Comparison of ENCODE assay signal across 27 cellular contexts in genomic region chr3:84209473-84209872, GRCh38.
"Had no signal": no experiment of that assay in that cellular context is flagged by ENCODE, and none has a peak within 500 bp of the region (broad histone marks: within the 10 kb centered on the region; RNA-seq: fewer than 3 reads in every experiment).

No MANE protein-coding gene starts in this region.

- H3K36me3 Mint-ChIP-seq: activated naive CD4-positive, alpha-beta T cell treated with anti-CD3 and anti-CD28 coated beads, Interleukin-2, amount 10 ng/mL, durations not matched to agents 7 days and 5 days; activated naive CD8-positive, alpha-beta T cell treated with anti-CD3 and anti-CD28 coated beads, Interleukin-2, amount 10 ng/mL, durations not matched to agents 7 days and 5 days; brain had no signal

- DNase-seq: activated CD4-positive, alpha-beta memory T cell treated with anti-CD3 and anti-CD28 coated beads, Interleukin-2, amount 10 ng/mL, durations not matched to agents 7 days and 5 days; activated CD4-positive, alpha-beta T cell treated with anti-CD3 and anti-CD28 coated beads for 1 hour; activated CD4-positive, alpha-beta T cell treated with anti-CD3 and anti-CD28 coated beads for 4 hours; activated CD4-positive, alpha-beta T cell treated with anti-CD3 and anti-CD28 coated beads, Interleukin-2, amount 10 ng/mL, durations not matched to agents 7 days and 5 days; activated CD4-positive, alpha-beta T cell treated with anti-CD3 and anti-CD28 coated beads, Interleukin-2, amount 50 U/mL, for 4 hours; activated CD8-positive, alpha-beta memory T cell treated with anti-CD3 and anti-CD28 coated beads, Interleukin-2, amount 50 U/mL, for 48 hours; activated gamma-delta T cell; activated naive CD4-positive, alpha-beta T cell; activated naive CD4-positive, alpha-beta T cell treated with anti-CD3 and anti-CD28 coated beads, Interleukin-2, amount 10 ng/mL, durations not matched to agents 7 days and 5 days; activated naive CD8-positive, alpha-beta T cell treated with anti-CD3 and anti-CD28 coated beads, Interleukin-2, amount 10 ng/mL, durations not matched to agents 7 days and 5 days; activated T-cell treated with anti-CD3 and anti-CD28 coated beads for 4 hours; activated T-cell treated with anti-CD3 and anti-CD28 coated beads, Interleukin-2, amount 50 U/mL, for 24 hours; activated T-cell treated with anti-CD3 and anti-CD28 coated beads, Interleukin-2, amount 50 U/mL, for 72 hours; central memory CD4-positive, alpha-beta T cell; cerebellar nuclear complex; colonic mucosa; effector CD8-positive, alpha-beta T cell; esophagus squamous epithelium; foreskin melanocyte; T-helper 2 cell had no signal

- H3K27ac ChIP-seq: ascending aorta, breast epithelium, cardiac muscle cell, colonic mucosa, epithelial cell of prostate, esophagus squamous epithelium, gastroesophageal sphincter had no signal

- H3K4me3 Mint-ChIP-seq: activated CD4-positive, alpha-beta memory T cell treated with anti-CD3 and anti-CD28 coated beads, Interleukin-2, amount 10 ng/mL, durations not matched to agents 7 days and 5 days; activated CD4-positive, alpha-beta T cell treated with anti-CD3 and anti-CD28 coated beads, Interleukin-2, amount 10 ng/mL, durations not matched to agents 7 days and 5 days; activated naive CD4-positive, alpha-beta T cell treated with anti-CD3 and anti-CD28 coated beads, Interleukin-2, amount 10 ng/mL, durations not matched to agents 7 days and 5 days; activated naive CD8-positive, alpha-beta T cell treated with anti-CD3 and anti-CD28 coated beads, Interleukin-2, amount 10 ng/mL, durations not matched to agents 7 days and 5 days; activated T-cell treated with anti-CD3 and anti-CD28 coated beads, Interleukin-2, amount 50 U/mL, for 24 hours; activated T-cell treated with anti-CD3 and anti-CD28 coated beads, Interleukin-2, amount 50 U/mL, for 72 hours; brain had no signal

- H3K27me3 Mint-ChIP-seq: activated CD4-positive, alpha-beta memory T cell treated with anti-CD3 and anti-CD28 coated beads, Interleukin-2, amount 10 ng/mL, durations not matched to agents 7 days and 5 days; activated CD4-positive, alpha-beta T cell treated with anti-CD3 and anti-CD28 coated beads, Interleukin-2, amount 10 ng/mL, durations not matched to agents 7 days and 5 days; activated naive CD4-positive, alpha-beta T cell treated with anti-CD3 and anti-CD28 coated beads, Interleukin-2, amount 10 ng/mL, durations not matched to agents 7 days and 5 days; activated naive CD8-positive, alpha-beta T cell treated with anti-CD3 and anti-CD28 coated beads, Interleukin-2, amount 10 ng/mL, durations not matched to agents 7 days and 5 days; activated T-cell treated with anti-CD3 and anti-CD28 coated beads, Interleukin-2, amount 50 U/mL, for 24 hours; brain had no signal

- H3K9me3 Mint-ChIP-seq: activated CD4-positive, alpha-beta memory T cell treated with anti-CD3 and anti-CD28 coated beads, Interleukin-2, amount 10 ng/mL, durations not matched to agents 7 days and 5 days had no signal

- H3K36me3 ChIP-seq: ascending aorta, breast epithelium, cardiac muscle cell, colonic mucosa, esophagus squamous epithelium, gastroesophageal sphincter had no signal

- H3K4me1 Mint-ChIP-seq: activated CD4-positive, alpha-beta memory T cell treated with anti-CD3 and anti-CD28 coated beads, Interleukin-2, amount 10 ng/mL, durations not matched to agents 7 days and 5 days; activated CD4-positive, alpha-beta T cell treated with anti-CD3 and anti-CD28 coated beads, Interleukin-2, amount 10 ng/mL, durations not matched to agents 7 days and 5 days; activated naive CD4-positive, alpha-beta T cell treated with anti-CD3 and anti-CD28 coated beads, Interleukin-2, amount 10 ng/mL, durations not matched to agents 7 days and 5 days; activated naive CD8-positive, alpha-beta T cell treated with anti-CD3 and anti-CD28 coated beads, Interleukin-2, amount 10 ng/mL, durations not matched to agents 7 days and 5 days had no signal

- H3K4me3 ChIP-seq: ascending aorta, breast epithelium, cardiac muscle cell, colonic mucosa, esophagus squamous epithelium, gastroesophageal sphincter had no signal

- H3K9me3 ChIP-seq: ascending aorta, colonic mucosa, esophagus squamous epithelium had no signal

- H3K27ac Mint-ChIP-seq: activated CD4-positive, alpha-beta memory T cell treated with anti-CD3 and anti-CD28 coated beads, Interleukin-2, amount 10 ng/mL, durations not matched to agents 7 days and 5 days; activated CD4-positive, alpha-beta T cell treated with anti-CD3 and anti-CD28 coated beads, Interleukin-2, amount 10 ng/mL, durations not matched to agents 7 days and 5 days; activated naive CD4-positive, alpha-beta T cell treated with anti-CD3 and anti-CD28 coated beads, Interleukin-2, amount 10 ng/mL, durations not matched to agents 7 days and 5 days; activated naive CD4-positive, alpha-beta T cell treated with anti-CD3 and anti-CD28 coated beads, Interleukin-2, amount 50 U/mL, for 72 hours; activated naive CD8-positive, alpha-beta T cell treated with anti-CD3 and anti-CD28 coated beads, Interleukin-2, amount 10 ng/mL, durations not matched to agents 7 days and 5 days; activated T-cell treated with anti-CD3 and anti-CD28 coated beads, Interleukin-2, amount 50 U/mL, for 24 hours; activated T-cell treated with anti-CD3 and anti-CD28 coated beads, Interleukin-2, amount 50 U/mL, for 72 hours; brain had no signal

- ATAC-seq: activated naive CD4-positive, alpha-beta T cell treated with anti-CD3 and anti-CD28 coated beads, Interleukin-2, amount 50 U/mL, for 72 hours; activated T-cell treated with anti-CD3 and anti-CD28 coated beads, Interleukin-2, amount 50 U/mL, for 72 hours; gastroesophageal sphincter had no signal

- H3K27me3 ChIP-seq: ascending aorta, breast epithelium, cardiac muscle cell, colonic mucosa, esophagus squamous epithelium, gastroesophageal sphincter had no signal

- H3K4me1 ChIP-seq: ascending aorta, breast epithelium, colonic mucosa, esophagus squamous epithelium, gastroesophageal sphincter had no signal
